In the genomic region with DNA sequence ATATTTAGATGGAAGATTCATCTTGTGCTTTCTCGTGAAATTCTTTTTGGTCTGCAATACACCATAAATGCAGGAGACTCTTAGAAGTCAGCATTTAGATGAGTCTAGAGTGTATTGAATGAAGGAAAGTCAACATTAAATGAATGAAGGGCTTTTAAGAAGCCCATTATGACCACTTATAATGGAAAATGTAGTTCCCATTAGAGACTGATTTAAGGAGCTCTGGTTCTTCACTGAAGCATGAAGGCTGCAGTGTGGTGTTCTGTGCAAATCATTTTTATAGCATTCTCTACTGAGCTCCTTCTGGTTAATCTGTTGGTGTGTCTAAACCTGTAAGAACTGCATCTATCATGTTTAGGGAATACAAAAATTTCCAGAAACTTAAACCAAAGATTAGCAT, we compare ENCODE assay signal across 16 cellular contexts. TPM values are rescaled to one million over a fixed set of nuclear protein-coding genes. Genes with fewer than 3 reads are reported as not detected.
A peak's percentile ranks its signal among the peaks of the same experiment; 100 is the strongest.
DNase-seq lines count a peak whose midpoint lies in the region; ATAC-seq and TF ChIP-seq lines count a peak whose summit lies in the region.
"Had no signal": no experiment of that assay in that cellular context is flagged by ENCODE, and none has a peak within 500 bp of the region (broad histone marks: within the 10 kb centered on the region; RNA-seq: fewer than 3 reads in every experiment).

No MANE protein-coding gene starts in this region.

- H3K4me1 ChIP-seq in heart left ventricle: peaks cover 0 to 72% (median 27%) of the 10 kb centered on the region in 12 donors

- 92 to 96% (median 95%) methylated on average over 1 of the region's 1 CpG for WGBS in heart left ventricle, 4 donors

- H3K27ac ChIP-seq in heart left ventricle: no peak overlapping the region

- TF ChIP-seq POLR2A in heart left ventricle (IDR thresholded peaks at IDR 0.05): no peak

- H3K36me3 ChIP-seq in heart left ventricle: peaks cover 0 to 4% (median 0%) of the 10 kb centered on the region in 9 donors
- H3K36me3 ChIP-seq: sigmoid colon had no signal

- TF ChIP-seq CTCF in heart left ventricle (IDR thresholded peaks at IDR 0.05): no peak

- no peaks in the 10 kb centered on the region for H3K27me3 ChIP-seq in heart left ventricle
- H3K27me3 ChIP-seq: sigmoid colon had no signal

- no peak for ATAC-seq in GM18517 (IDR thresholded peaks at IDR 0.05; ENCODE audit: unreplicated experiment)
- ATAC-seq in heart left ventricle: no peak
- ATAC-seq in GM21515 (IDR thresholded peaks at IDR 0.05; ENCODE audit: unreplicated experiment): no peak
- ATAC-seq: activated CD4-positive, CD25-positive, alpha-beta regulatory T cell treated with anti-CD3 and anti-CD28 coated beads, Interleukin-2, amount 50 U/mL, for 24 hours; activated CD8-positive, alpha-beta memory T cell treated with anti-CD3 and anti-CD28 coated beads, Interleukin-2, amount 10 ng/mL, durations not matched to agents 7 days and 5 days; left colon had no signal

- DNase-seq in DMS79 treated with DMSO at 0.1 percent for 48 hours (lab: John Stamatoyannopoulos, UW) (peak; percentile 99), NCI-H1105 treated with DMSO at 0.1 percent for 48 hours (lab: John Stamatoyannopoulos, UW) (peak; percentile 95), NCI-H2227 treated with DMSO at 0.1 percent for 48 hours (lab: John Stamatoyannopoulos, UW) (peak; percentile 35), left kidney (ENCODE audit: low read depth, low spot score) (peak; percentile 91), heart left ventricle (no peak)
- DNase-seq: activated CD8-positive, alpha-beta memory T cell treated with anti-CD3 and anti-CD28 coated beads, Interleukin-2, amount 10 ng/mL, durations not matched to agents 7 days and 5 days; AML-193; Calu3; left colon; nucleus accumbens; sigmoid colon; stimulated activated CD4-positive, alpha-beta T cell treated with anti-CD3 and anti-CD28 coated beads, Interleukin-2, amount 100 ng/mL, for 24 hours; T-helper 2 cell had no signal

- intact Hi-C loops in heart left ventricle (cut with DNase I): no loop called here

- H3K4me3 ChIP-seq in heart left ventricle: no peak overlapping the region
- H3K4me3 ChIP-seq: sigmoid colon had no signal

- no peaks in the 10 kb centered on the region for H3K9me3 ChIP-seq in heart left ventricle
- H3K9me3 ChIP-seq: sigmoid colon had no signal

RNA-seq across cellular contexts. Expression of gene NCOA7, which starts 19.7 kb away (rescaled TPM):
- 10 to 100 TPM in 3 of 9 donors, 1 to 10 TPM in 6; 6.4 to 23.1 (median 9.9) TPM for total RNA-seq in heart left ventricle
- 1 to 10 TPM; 3.8 to 6.4 TPM for polyA plus RNA-seq in heart left ventricle

Comparison
In these comparisons a context has a peak if more than half of its experiments do, and no peak if none do; other contexts are left out.
1. DNase-seq: peak in DMS79 treated with DMSO at 0.1 percent for 48 hours (single experiment), NCI-H1105 treated with DMSO at 0.1 percent for 48 hours (single experiment), NCI-H2227 treated with DMSO at 0.1 percent for 48 hours (single experiment) and left kidney (single experiment); none in heart left ventricle (0 of 5).